21 cellular contexts compared by ENCODE assay signal in the genomic region with DNA sequence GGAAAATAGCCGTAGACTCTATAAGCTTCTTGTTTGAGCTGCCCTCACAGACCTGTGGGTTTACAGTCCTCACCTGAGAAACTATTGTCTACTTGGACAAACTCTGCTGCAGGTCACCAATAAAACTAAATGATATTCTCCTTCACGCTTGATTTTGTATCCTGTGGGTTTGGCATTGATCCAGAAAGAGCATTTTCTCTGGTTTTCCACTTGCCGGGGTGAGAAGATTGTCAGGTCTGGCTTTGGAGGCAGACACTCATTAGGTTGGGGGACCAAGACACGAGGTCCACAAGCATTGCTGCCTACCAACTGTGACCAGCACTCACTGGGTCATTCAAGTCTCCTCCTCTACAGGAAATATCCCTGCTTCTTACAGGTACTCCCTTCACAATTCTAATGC.
"Had no signal": no experiment of that assay in that cellular context is flagged by ENCODE, and none has a peak within 500 bp of the region (broad histone marks: within the 10 kb centered on the region; RNA-seq: fewer than 3 reads in every experiment).

No MANE protein-coding gene starts in this region.

- H3K9me3 ChIP-seq: MG63, SK-N-SH had no signal

- H3K9me3 Mint-ChIP-seq: activated CD4-positive, alpha-beta T cell treated with anti-CD3 and anti-CD28 coated beads, Interleukin-2, amount 10 ng/mL, durations not matched to agents 7 days and 5 days; activated T-helper 17 cell treated with anti-CD3 and anti-CD28 coated beads, Interleukin-2, amount 50 U/mL, for 72 hours had no signal

- H3K27me3 ChIP-seq: brain microvascular endothelial cell, cardiac muscle cell, MG63 had no signal

- H3K36me3 Mint-ChIP-seq: activated naive CD8-positive, alpha-beta T cell had no signal

- H3K27ac Mint-ChIP-seq: activated CD4-positive, alpha-beta memory T cell treated with anti-CD3 and anti-CD28 coated beads, Interleukin-2, amount 10 ng/mL, durations not matched to agents 7 days and 5 days; activated CD4-positive, alpha-beta T cell treated with anti-CD3 and anti-CD28 coated beads, Interleukin-2, amount 10 ng/mL, durations not matched to agents 7 days and 5 days; activated naive CD4-positive, alpha-beta T cell treated with anti-CD3 and anti-CD28 coated beads for 36 hours; activated naive CD8-positive, alpha-beta T cell; activated T-helper 17 cell treated with anti-CD3 and anti-CD28 coated beads, Interleukin-2, amount 50 U/mL, for 72 hours had no signal

- H3K4me3 Mint-ChIP-seq: activated CD4-positive, alpha-beta memory T cell treated with anti-CD3 and anti-CD28 coated beads, Interleukin-2, amount 10 ng/mL, durations not matched to agents 7 days and 5 days; activated CD4-positive, alpha-beta T cell treated with anti-CD3 and anti-CD28 coated beads, Interleukin-2, amount 10 ng/mL, durations not matched to agents 7 days and 5 days; activated naive CD4-positive, alpha-beta T cell treated with anti-CD3 and anti-CD28 coated beads for 36 hours; activated naive CD8-positive, alpha-beta T cell; activated T-helper 17 cell treated with anti-CD3 and anti-CD28 coated beads, Interleukin-2, amount 50 U/mL, for 72 hours had no signal

- H3K9ac ChIP-seq: KMS-11, SK-N-SH had no signal

- H3K36me3 ChIP-seq: brain microvascular endothelial cell, cardiac muscle cell, MG63 had no signal

- DNase-seq: activated CD4-positive, alpha-beta memory T cell treated with anti-CD3 and anti-CD28 coated beads, Interleukin-2, amount 10 ng/mL, durations not matched to agents 7 days and 5 days; activated CD4-positive, alpha-beta T cell treated with anti-CD3 and anti-CD28 coated beads, Interleukin-2, amount 10 ng/mL, durations not matched to agents 7 days and 5 days; activated CD4-positive, CD25-positive, alpha-beta regulatory T cell; activated gamma-delta T cell; activated naive CD4-positive, alpha-beta T cell treated with anti-CD3 and anti-CD28 coated beads for 36 hours; activated T-cell treated with anti-CD3 and anti-CD28 coated beads for 4 hours; activated T-cell treated with anti-CD3 and anti-CD28 coated beads, Interleukin-2, amount 50 U/mL, for 48 hours; amygdala; brain microvascular endothelial cell; MG63; NCI-H1417; NCI-H1930; NCI-H524 treated with DMSO at 0.1 percent for 48 hours; SK-N-SH; T-helper 1 cell had no signal

- H3K27ac ChIP-seq: brain microvascular endothelial cell, cardiac muscle cell, KMS-11, VCaP had no signal

- H3K4me1 Mint-ChIP-seq: activated CD4-positive, alpha-beta memory T cell treated with anti-CD3 and anti-CD28 coated beads, Interleukin-2, amount 10 ng/mL, durations not matched to agents 7 days and 5 days; activated CD4-positive, alpha-beta T cell treated with anti-CD3 and anti-CD28 coated beads, Interleukin-2, amount 10 ng/mL, durations not matched to agents 7 days and 5 days; activated T-helper 17 cell treated with anti-CD3 and anti-CD28 coated beads, Interleukin-2, amount 50 U/mL, for 72 hours had no signal

- H3K4me2 ChIP-seq: KMS-11, SK-N-SH had no signal

- ATAC-seq: activated T-helper 17 cell treated with anti-CD3 and anti-CD28 coated beads, Interleukin-2, amount 50 U/mL, for 72 hours; Right ventricle myocardium inferior had no signal

- H3K4me3 ChIP-seq: cardiac muscle cell, MG63 had no signal

- H3K27me3 Mint-ChIP-seq: activated CD4-positive, alpha-beta memory T cell treated with anti-CD3 and anti-CD28 coated beads, Interleukin-2, amount 10 ng/mL, durations not matched to agents 7 days and 5 days; activated CD4-positive, alpha-beta T cell treated with anti-CD3 and anti-CD28 coated beads, Interleukin-2, amount 10 ng/mL, durations not matched to agents 7 days and 5 days; activated T-helper 17 cell treated with anti-CD3 and anti-CD28 coated beads, Interleukin-2, amount 50 U/mL, for 72 hours had no signal
